37 cellular contexts compared by ENCODE assay signal in genomic region chr6:49937017-49937416, GRCh38. TPM values are rescaled to one million over a fixed set of nuclear protein-coding genes. Genes with fewer than 3 reads are reported as not detected.
"Had no signal": no experiment of that assay in that cellular context is flagged by ENCODE, and none has a peak within 500 bp of the region (broad histone marks: within the 10 kb centered on the region; RNA-seq: fewer than 3 reads in every experiment).

No MANE protein-coding gene starts in this region.

- H3K27me3 ChIP-seq: adrenal gland, body of pancreas, brain microvascular endothelial cell, breast epithelium had no signal

- H3K27ac ChIP-seq: adrenal gland, body of pancreas, brain microvascular endothelial cell, breast epithelium, VCaP had no signal

- H3K36me3 ChIP-seq: adrenal gland, brain microvascular endothelial cell, breast epithelium had no signal

- FAIRE-seq: astrocyte, TTC549 had no signal

- H3K4me1 ChIP-seq: adrenal gland, breast epithelium had no signal

- DNase-seq: activated CD4-positive, alpha-beta memory T cell treated with anti-CD3 and anti-CD28 coated beads, Interleukin-2, amount 10 ng/mL, durations not matched to agents 7 days and 5 days; activated CD4-positive, alpha-beta T cell treated with anti-CD3 and anti-CD28 coated beads for 1 hour; activated CD4-positive, alpha-beta T cell treated with anti-CD3 and anti-CD28 coated beads for 36 hours; activated CD4-positive, alpha-beta T cell treated with anti-CD3 and anti-CD28 coated beads for 48 hours; activated CD4-positive, alpha-beta T cell treated with anti-CD3 and anti-CD28 coated beads, Interleukin-2, amount 10 ng/mL, durations not matched to agents 7 days and 5 days; activated CD4-positive, alpha-beta T cell treated with anti-CD3 and anti-CD28 coated beads, Interleukin-2, amount 50 U/mL, for 48 hours; activated CD4-positive, CD25-positive, alpha-beta regulatory T cell; activated CD8-positive, alpha-beta memory T cell treated with anti-CD3 and anti-CD28 coated beads for 24 hours; activated CD8-positive, alpha-beta memory T cell treated with anti-CD3 and anti-CD28 coated beads, Interleukin-2, amount 10 ng/mL, durations not matched to agents 7 days and 5 days; activated CD8-positive, alpha-beta memory T cell treated with anti-CD3 and anti-CD28 coated beads, Interleukin-2, amount 50 U/mL, for 48 hours; activated CD8-positive, alpha-beta T cell treated with anti-CD3 and anti-CD28 coated beads, Interleukin-2, amount 10 ng/mL, durations not matched to agents 7 days and 5 days; activated effector memory CD4-positive, alpha-beta T cell treated with Interleukin-2 at 50 U/mL for 16 hours; activated gamma-delta T cell; activated naive CD4-positive, alpha-beta T cell treated with anti-CD3 and anti-CD28 coated beads, Interleukin-2, amount 50 U/mL, for 16 hours; activated naive CD4-positive, alpha-beta T cell treated with Interleukin-2 at 50 U/mL for 16 hours; activated naive CD8-positive, alpha-beta T cell treated with anti-CD3 and anti-CD28 coated beads for 36 hours; activated T-cell treated with anti-CD3 and anti-CD28 coated beads, Interleukin-2, amount 50 U/mL, for 24 hours; activated T-cell treated with anti-CD3 and anti-CD28 coated beads, Interleukin-2, amount 50 U/mL, for 48 hours; adrenal gland; amniotic stem cell; aorta; body of pancreas; brain microvascular endothelial cell; central memory CD4-positive, alpha-beta T cell; T-helper 1 cell; T-helper 2 cell; T-helper 9 cell had no signal

- H3K9me3 ChIP-seq: adrenal gland, body of pancreas, breast epithelium had no signal

- ATAC-seq: activated CD4-positive, alpha-beta T cell treated with anti-CD3 and anti-CD28 coated beads for 36 hours; activated CD4-positive, CD25-positive, alpha-beta regulatory T cell treated with anti-CD3 and anti-CD28 coated beads, Interleukin-2, amount 50 U/mL, for 24 hours; activated CD8-positive, alpha-beta memory T cell treated with anti-CD3 and anti-CD28 coated beads, Interleukin-2, amount 10 ng/mL, durations not matched to agents 7 days and 5 days; activated CD8-positive, alpha-beta T cell treated with anti-CD3 and anti-CD28 coated beads, Interleukin-2, amount 10 ng/mL, durations not matched to agents 7 days and 5 days; activated naive CD4-positive, alpha-beta T cell treated with anti-CD3 and anti-CD28 coated beads, Interleukin-2, amount 50 U/mL, for 72 hours; body of pancreas; WTC11 had no signal

- H3K4me3 ChIP-seq: adrenal gland, body of pancreas, breast epithelium had no signal

RNA-seq across cellular contexts. Expression of gene DEFB114, which starts 26.9 kb away (rescaled TPM):
- total RNA-seq: activated CD4-positive, alpha-beta memory T cell treated with anti-CD3 and anti-CD28 coated beads, Interleukin-2, amount 10 ng/mL, durations not matched to agents 7 days and 5 days; activated CD4-positive, alpha-beta T cell treated with anti-CD3 and anti-CD28 coated beads for 36 hours; activated CD4-positive, alpha-beta T cell treated with anti-CD3 and anti-CD28 coated beads, Interleukin-2, amount 10 ng/mL, durations not matched to agents 7 days and 5 days; activated CD8-positive, alpha-beta memory T cell treated with anti-CD3 and anti-CD28 coated beads, Interleukin-2, amount 10 ng/mL, durations not matched to agents 7 days and 5 days; activated CD8-positive, alpha-beta T cell treated with anti-CD3 and anti-CD28 coated beads, Interleukin-2, amount 10 ng/mL, durations not matched to agents 7 days and 5 days; activated naive CD4-positive, alpha-beta T cell treated with anti-CD3 and anti-CD28 coated beads, Interleukin-2, amount 50 U/mL, for 72 hours; activated naive CD8-positive, alpha-beta T cell treated with anti-CD3 and anti-CD28 coated beads for 36 hours; activated T-helper 2 cell treated with anti-CD3 and anti-CD28 coated beads, Interferon-gamma antibody, Interleukin-2, Interleukin-4, amounts not matched to agents 10 μg/mL and 5 μg/mL and 100 μg/mL, durations not matched to agents 14 hours and 24 hours and 36 hours; adrenal gland; aorta; astrocyte; body of pancreas; breast epithelium; cardiac septum; cerebellum; WTC11 had no signal
- polyA plus RNA-seq: adrenal gland, aorta had no signal

RNA-seq across cellular contexts. Expression of gene DEFB113, which starts 32.4 kb away (rescaled TPM):
- total RNA-seq: activated CD4-positive, alpha-beta memory T cell treated with anti-CD3 and anti-CD28 coated beads, Interleukin-2, amount 10 ng/mL, durations not matched to agents 7 days and 5 days; activated CD4-positive, alpha-beta T cell treated with anti-CD3 and anti-CD28 coated beads for 36 hours; activated CD4-positive, alpha-beta T cell treated with anti-CD3 and anti-CD28 coated beads, Interleukin-2, amount 10 ng/mL, durations not matched to agents 7 days and 5 days; activated CD8-positive, alpha-beta memory T cell treated with anti-CD3 and anti-CD28 coated beads, Interleukin-2, amount 10 ng/mL, durations not matched to agents 7 days and 5 days; activated CD8-positive, alpha-beta T cell treated with anti-CD3 and anti-CD28 coated beads, Interleukin-2, amount 10 ng/mL, durations not matched to agents 7 days and 5 days; activated naive CD4-positive, alpha-beta T cell treated with anti-CD3 and anti-CD28 coated beads, Interleukin-2, amount 50 U/mL, for 72 hours; activated naive CD8-positive, alpha-beta T cell treated with anti-CD3 and anti-CD28 coated beads for 36 hours; activated T-helper 2 cell treated with anti-CD3 and anti-CD28 coated beads, Interferon-gamma antibody, Interleukin-2, Interleukin-4, amounts not matched to agents 10 μg/mL and 5 μg/mL and 100 μg/mL, durations not matched to agents 14 hours and 24 hours and 36 hours; adrenal gland; aorta; astrocyte; body of pancreas; breast epithelium; cardiac septum; cerebellum; WTC11 had no signal
- polyA plus RNA-seq: adrenal gland, aorta had no signal
